Comparison of ENCODE assay signal across 8 cellular contexts in genomic region chr1:214637722-214638473, GRCh38. TPM values are rescaled to one million over a fixed set of nuclear protein-coding genes. Genes with fewer than 3 reads are reported as not detected.
DNase-seq lines count a peak whose midpoint lies in the region; ATAC-seq and TF ChIP-seq lines count a peak whose summit lies in the region.

No MANE protein-coding gene starts in this region.

- peak overlapping the region; percentile 56 for H3K4me3 Mint-ChIP-seq in activated CD4-positive, alpha-beta T cell treated with anti-CD3 and anti-CD28 coated beads, Interleukin-2, amount 10 ng/mL, durations not matched to agents 24 days and 14 days

- H3K27ac ChIP-seq in testis: no peak overlapping the region

- H3K27ac Mint-ChIP-seq in activated CD4-positive, alpha-beta T cell treated with anti-CD3 and anti-CD28 coated beads, Interleukin-2, amount 10 ng/mL, durations not matched to agents 24 days and 14 days: peak overlapping the region; percentile 78

- in situ Hi-C loops in KBM-7 (cut with MboI; ENCODE audit: low pct_unique_long_range_greater_than_20kb, low sequenced_read_pairs): no loop called here

- DNase-seq in SHP77 (lab: John Stamatoyannopoulos, UW) (peak; percentile 3 to 5), SHP77 treated with DMSO at 0.1 percent for 48 hours (lab: John Stamatoyannopoulos, UW) (no peak), KBM-7 (peak; percentile 45), germinal center (ENCODE audit: low spot score) (peak; percentile 14), testis (peak; percentile 28), HuH-7.5 (ENCODE audit: low spot score) (no peak)
- DNase-seq in activated CD4-positive, alpha-beta T cell treated with anti-CD3 and anti-CD28 coated beads, Interleukin-2, amount 10 ng/mL, durations not matched to agents 24 days and 14 days: peak; percentile 74

- no peak overlapping the region for H3K4me3 ChIP-seq in testis

- H3K36me3 ChIP-seq in testis (ENCODE audit: low read depth, missing control alignments): no peaks in the 10 kb centered on the region

- intact Hi-C loops in activated CD4-positive, alpha-beta T cell treated with anti-CD3 and anti-CD28 coated beads, Interleukin-2, amount 10 ng/mL, durations not matched to agents 24 days and 14 days (cut with micrococcal nuclease): loop anchor here (1.0 kb wide), 1 partner anchor 10 kb away; no protein-coding TSS in a partner anchor
- intact Hi-C loops in testis (cut with DNase I; ENCODE audit: low total_unique reads): no loop called here

- no peak for TF ChIP-seq POLR2A in testis (IDR thresholded peaks at IDR 0.05)

- peak; percentile 28 to 61 (median 41) for TF ChIP-seq CTCF in testis (IDR thresholded peaks at IDR 0.05)

- WGBS in testis, 2 donors: 73 to 77% methylated on average over 6 of the region's 6 CpGs

- H3K27me3 Mint-ChIP-seq in activated CD4-positive, alpha-beta T cell treated with anti-CD3 and anti-CD28 coated beads, Interleukin-2, amount 10 ng/mL, durations not matched to agents 24 days and 14 days: no peaks in the 10 kb centered on the region

- peaks cover 41% of the 10 kb centered on the region for H3K4me1 Mint-ChIP-seq in activated CD4-positive, alpha-beta T cell treated with anti-CD3 and anti-CD28 coated beads, Interleukin-2, amount 10 ng/mL, durations not matched to agents 24 days and 14 days

- H3K4me1 ChIP-seq in testis: no peaks in the 10 kb centered on the region

- peak; percentile 66 for ATAC-seq in GM18909 (IDR thresholded peaks at IDR 0.05; ENCODE audit: poor library complexity, unreplicated experiment)

- no peaks in the 10 kb centered on the region for H3K9me3 ChIP-seq in testis

- no peaks in the 10 kb centered on the region for H3K27me3 ChIP-seq in testis

- H3K36me3 Mint-ChIP-seq in activated CD4-positive, alpha-beta T cell treated with anti-CD3 and anti-CD28 coated beads, Interleukin-2, amount 10 ng/mL, durations not matched to agents 24 days and 14 days (ENCODE audit: low read depth): peaks cover 51% of the 10 kb centered on the region

- H3K9me3 Mint-ChIP-seq in activated CD4-positive, alpha-beta T cell treated with anti-CD3 and anti-CD28 coated beads, Interleukin-2, amount 10 ng/mL, durations not matched to agents 24 days and 14 days: no peaks in the 10 kb centered on the region

RNA-seq across cellular contexts. Expression of gene CENPF, which starts 34.9 kb away (rescaled TPM):
- 54.4 and 63.0 TPM in 2 replicates for total RNA-seq in activated CD4-positive, alpha-beta T cell treated with anti-CD3 and anti-CD28 coated beads, Interleukin-2, amount 10 ng/mL, durations not matched to agents 24 days and 14 days
- total RNA-seq in testis: 10 to 100 TPM; 28.1 to 30.7 TPM
- polyA plus RNA-seq in testis (ENCODE audit: insufficient read depth, low read depth, low replicate concordance): 7.7 TPM

Comparison
In these comparisons a context has a peak if more than half of its experiments do, and no peak if none do; other contexts are left out.
1. DNase-seq: peak in SHP77 (2 of 2), KBM-7 (single experiment), activated CD4-positive, alpha-beta T cell treated with anti-CD3 and anti-CD28 coated beads, Interleukin-2, amount 10 ng/mL, durations not matched to agents 24 days and 14 days (single experiment), germinal center (single experiment) and testis (single experiment); none in SHP77 treated with DMSO at 0.1 percent for 48 hours (single experiment) and HuH-7.5 (single experiment).